25 cellular contexts compared by ENCODE assay signal in the genomic region with DNA sequence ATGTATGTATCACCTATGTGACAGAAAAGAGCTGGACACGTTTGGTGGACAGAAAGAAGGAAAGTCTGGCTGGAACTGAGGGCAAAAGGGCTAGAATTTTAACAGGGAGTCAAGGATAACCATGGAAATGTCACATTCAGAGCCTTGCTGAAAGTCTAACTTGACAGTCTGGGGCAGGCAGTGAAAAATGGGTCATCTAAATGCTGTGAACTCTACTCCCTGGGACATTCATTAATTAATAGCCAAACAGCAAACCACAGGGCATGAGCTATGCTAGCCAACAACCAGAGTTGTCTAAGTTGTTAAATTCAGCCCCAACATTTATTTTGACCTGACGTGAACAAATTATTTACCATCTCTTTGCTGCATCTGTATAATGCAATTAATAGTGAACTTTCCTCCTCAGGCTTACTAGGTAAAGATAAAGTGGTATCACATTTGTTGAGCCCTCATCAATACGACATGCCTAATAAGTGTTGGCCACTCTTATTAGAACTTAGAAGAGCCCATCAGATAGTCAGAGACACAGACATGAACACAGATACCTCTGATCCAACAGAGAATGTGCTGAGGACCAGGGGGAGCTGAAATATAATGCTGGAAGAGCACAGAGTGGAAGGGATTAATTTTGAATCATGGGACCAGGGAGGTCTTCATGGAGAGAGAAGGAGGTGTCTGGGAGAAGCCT.
"Had no signal": no experiment of that assay in that cellular context is flagged by ENCODE, and none has a peak within 500 bp of the region (broad histone marks: within the 10 kb centered on the region; RNA-seq: fewer than 3 reads in every experiment).

No MANE protein-coding gene starts in this region.

- H3K4me1 ChIP-seq: heart right ventricle, left ventricle myocardium inferior, parathyroid adenoma, stomach, suprapubic skin, transverse colon, uterus had no signal

- H3K9me3 ChIP-seq: heart right ventricle, left ventricle myocardium inferior, neutrophil, stomach, suprapubic skin, transverse colon, uterus had no signal

- H3K4me3 ChIP-seq: cardiac muscle cell, heart right ventricle, left ventricle myocardium inferior, stomach, suprapubic skin, transverse colon, uterus had no signal

- H3K36me3 ChIP-seq: cardiac muscle cell, heart right ventricle, left ventricle myocardium inferior, neutrophil, stomach, suprapubic skin, transverse colon, uterus had no signal

- ATAC-seq: activated T-helper 17 cell treated with anti-CD3 and anti-CD28 coated beads, Interleukin-2, amount 50 U/mL, for 72 hours; heart right ventricle; natural killer cell; sciatic nerve; stimulated activated effector memory CD8-positive, alpha-beta T cell treated with anti-CD3 and anti-CD28 coated beads, Interleukin-12 subunit alpha, Interleukin-12 subunit beta, amount 100 ng/mL, for 72 hours; WTC11 had no signal

- H3K27ac ChIP-seq: cardiac muscle cell, epithelial cell of prostate, heart right ventricle, left ventricle myocardium inferior, neutrophil, parathyroid adenoma, stomach, suprapubic skin, transverse colon, uterus had no signal

- H3K27me3 ChIP-seq: cardiac muscle cell, neutrophil, stomach, suprapubic skin, transverse colon, uterus had no signal

- DNase-seq: activated CD8-positive, alpha-beta memory T cell treated with anti-CD3 and anti-CD28 coated beads for 24 hours; activated CD8-positive, alpha-beta memory T cell treated with anti-CD3 and anti-CD28 coated beads, Interleukin-2, amount 50 U/mL, for 4 hours; activated naive CD8-positive, alpha-beta T cell treated with anti-CD3 and anti-CD28 coated beads for 36 hours; activated T-cell treated with anti-CD3 and anti-CD28 coated beads, Interleukin-2, amount 50 U/mL, for 24 hours; heart right ventricle; kidney; left ventricle myocardium inferior; mammary epithelial cell; midbrain; natural killer cell; small intestine; stimulated activated CD4-positive, alpha-beta T cell treated with anti-CD3 and anti-CD28 coated beads, Interleukin-2, amount 100 ng/mL, for 24 hours; stomach; T-helper 9 cell; transverse colon; uterus had no signal
